ENCODE assay signal across 13 cellular contexts in the genomic region with DNA sequence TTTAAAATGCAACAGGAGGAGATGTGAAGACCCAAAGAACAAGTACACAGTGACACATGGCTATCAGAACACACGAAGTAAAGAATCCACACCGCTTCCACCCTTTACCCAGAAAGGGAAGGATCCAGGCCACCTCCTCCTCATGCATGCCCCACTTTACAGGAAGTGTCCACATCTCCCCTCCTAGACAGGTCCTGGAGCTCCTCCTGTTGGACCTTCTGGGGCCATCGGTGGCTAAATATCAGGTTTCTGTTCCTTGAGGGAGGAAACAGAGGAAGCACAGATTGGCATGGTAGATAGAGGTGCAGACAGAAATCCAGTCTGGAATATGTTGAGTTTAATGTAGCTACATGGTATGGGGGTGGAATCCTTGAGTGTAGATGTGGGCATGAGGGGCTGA. TPM values are rescaled to one million over a fixed set of nuclear protein-coding genes. Genes with fewer than 3 reads are reported as not detected.
A peak's percentile ranks its signal among the peaks of the same experiment; 100 is the strongest.
DNase-seq lines count a peak whose midpoint lies in the region; ATAC-seq and TF ChIP-seq lines count a peak whose summit lies in the region.
"Had no signal": no experiment of that assay in that cellular context is flagged by ENCODE, and none has a peak within 500 bp of the region (broad histone marks: within the 10 kb centered on the region; RNA-seq: fewer than 3 reads in every experiment).

No MANE protein-coding gene starts in this region.

- peaks cover 35% of the 10 kb centered on the region for H3K4me1 Mint-ChIP-seq in endodermal cell

- H3K27ac ChIP-seq in endodermal cell (ENCODE audit: low read depth, low read length) = no peak overlapping the region
- no peak overlapping the region for H3K27ac ChIP-seq in parathyroid adenoma
- no peak overlapping the region for H3K27ac ChIP-seq in smooth muscle cell (ENCODE audit: low read depth)
- H3K27ac ChIP-seq: BLaER1 treated with 17β-estradiol and CSF1 and Interleukin-3, amounts not matched to agents 10 nM and 100 nM; tibial artery had no signal

- TF ChIP-seq CTCF in endodermal cell (conservative IDR thresholded peaks at IDR 0.05) = peak; percentile 65
- TF ChIP-seq CTCF in parathyroid adenoma (IDR thresholded peaks at IDR 0.05) = peak; percentile 72
- no peak for TF ChIP-seq CTCF in smooth muscle cell (IDR thresholded peaks at IDR 0.05; ENCODE audit: borderline replicate concordance, insufficient read depth, poor library complexity, severe bottlenecking)

- no peak overlapping the region for H3K27ac Mint-ChIP-seq in endodermal cell
- H3K27ac Mint-ChIP-seq: activated T-helper 1 cell treated with anti-CD3 and anti-CD28 coated beads, Interleukin-12 subunit alpha, Interleukin-12 subunit beta, Interleukin-2, Interleukin-4 antibody, amounts not matched to agents 30 ng/mL and 10 ng/mL and 1 ng/mL, durations not matched to agents 14 hours and 24 hours and 36 hours had no signal

- H3K79me2 ChIP-seq in parathyroid adenoma (peaks cover 18% of the 10 kb centered on the region), smooth muscle cell (ENCODE audit: low read depth) (peaks cover 89% of the 10 kb centered on the region)

- peaks cover 95% of the 10 kb centered on the region for H4K20me1 ChIP-seq in smooth muscle cell (ENCODE audit: low read depth)

- H3K27me3 ChIP-seq in endodermal cell (ENCODE audit: control insufficient read depth, insufficient read depth, low read length, poor library complexity, severe bottlenecking) (no peaks in the 10 kb centered on the region), parathyroid adenoma (ENCODE audit: control insufficient read depth, insufficient read depth, low read length) (peaks cover 3% of the 10 kb centered on the region), smooth muscle cell (ENCODE audit: low read depth) (no peaks in the 10 kb centered on the region)
- H3K27me3 ChIP-seq: BLaER1 treated with 17β-estradiol and CSF1 and Interleukin-3, amounts not matched to agents 10 nM and 100 nM; tibial artery had no signal

- H3K4me2 ChIP-seq in parathyroid adenoma (ENCODE audit: low read length) = no peak overlapping the region
- H3K4me2 ChIP-seq in smooth muscle cell = no peak overlapping the region
- H3K4me2 ChIP-seq: BLaER1 treated with 17β-estradiol and CSF1 and Interleukin-3, amounts not matched to agents 10 nM and 100 nM had no signal

- no peak for ATAC-seq in GM18517 (IDR thresholded peaks at IDR 0.05; ENCODE audit: unreplicated experiment)

- no peaks in the 10 kb centered on the region for H3F3A ChIP-seq in smooth muscle cell (ENCODE audit: low read depth)

- H3K4me3 Mint-ChIP-seq in endodermal cell = no peak overlapping the region
- H3K4me3 Mint-ChIP-seq: activated T-helper 1 cell treated with anti-CD3 and anti-CD28 coated beads, Interleukin-12 subunit alpha, Interleukin-12 subunit beta, Interleukin-2, Interleukin-4 antibody, amounts not matched to agents 30 ng/mL and 10 ng/mL and 1 ng/mL, durations not matched to agents 14 hours and 24 hours and 36 hours had no signal

- H3K9me3 ChIP-seq in endodermal cell (ENCODE audit: control insufficient read depth, low read length) (no peaks in the 10 kb centered on the region), parathyroid adenoma (ENCODE audit: control insufficient read depth, low read length) (no peaks in the 10 kb centered on the region), smooth muscle cell (replicated peaks; ENCODE audit: low read depth) (no peaks in the 10 kb centered on the region)
- H3K9me3 ChIP-seq: BLaER1 treated with 17β-estradiol and CSF1 and Interleukin-3, amounts not matched to agents 10 nM and 100 nM; tibial artery had no signal

- H3K4me3 ChIP-seq in endodermal cell (ENCODE audit: low read length) = no peak overlapping the region
- no peak overlapping the region for H3K4me3 ChIP-seq in parathyroid adenoma (ENCODE audit: low read depth, low read length)
- H3K4me3 ChIP-seq in smooth muscle cell = no peak overlapping the region
- H3K4me3 ChIP-seq: BLaER1 treated with 17β-estradiol and CSF1 and Interleukin-3, amounts not matched to agents 10 nM and 100 nM; tibial artery had no signal

- peaks cover 5% of the 10 kb centered on the region for H3K4me1 ChIP-seq in endodermal cell (ENCODE audit: control insufficient read depth, insufficient read depth, low read length)
- H3K4me1 ChIP-seq in parathyroid adenoma = peaks cover 12% of the 10 kb centered on the region
- H3K4me1 ChIP-seq in smooth muscle cell (ENCODE audit: low read depth) = no peaks in the 10 kb centered on the region

- H3K9ac ChIP-seq in endodermal cell (ENCODE audit: extremely low read depth, low read length, poor library complexity, severe bottlenecking) (no peak overlapping the region), parathyroid adenoma (no peak overlapping the region), smooth muscle cell (ENCODE audit: low read depth) (no peak overlapping the region)
- H3K9ac ChIP-seq: BLaER1 treated with 17β-estradiol and CSF1 and Interleukin-3, amounts not matched to agents 10 nM and 100 nM had no signal

- H3K27me3 Mint-ChIP-seq in endodermal cell (ENCODE audit: insufficient read depth) = no peaks in the 10 kb centered on the region

- H3K36me3 Mint-ChIP-seq in endodermal cell (ENCODE audit: low read depth) = peaks cover 57% of the 10 kb centered on the region

- peak; percentile 14 for DNase-seq in NCI-H2196 (lab: John Stamatoyannopoulos, UW; ENCODE audit: unreplicated experiment)
- DNase-seq in NCI-H2196 treated with DMSO at 0.1 percent for 48 hours (lab: John Stamatoyannopoulos, UW; ENCODE audit: unreplicated experiment) = no peak
- peak; percentile 64 for DNase-seq in NCI-H82 (lab: John Stamatoyannopoulos, UW)
- DNase-seq in endodermal cell = no peak
- no peak for DNase-seq in COR-L47 (lab: John Stamatoyannopoulos, UW)
- DNase-seq in smooth muscle cell (lab: John Stamatoyannopoulos, UW; ENCODE audit: unreplicated experiment) = no peak
- DNase-seq: NCI-H1092, SW 1271, tibial artery had no signal

- H2AFZ ChIP-seq in parathyroid adenoma = no peak overlapping the region
- H2AFZ ChIP-seq in smooth muscle cell (ENCODE audit: low read depth) = no peak overlapping the region

- no peaks in the 10 kb centered on the region for H3K9me3 Mint-ChIP-seq in endodermal cell
- H3K9me3 Mint-ChIP-seq: activated T-helper 1 cell treated with anti-CD3 and anti-CD28 coated beads, Interleukin-12 subunit alpha, Interleukin-12 subunit beta, Interleukin-2, Interleukin-4 antibody, amounts not matched to agents 30 ng/mL and 10 ng/mL and 1 ng/mL, durations not matched to agents 14 hours and 24 hours and 36 hours had no signal

- WGBS in endodermal cell (ENCODE audit: insufficient coverage in 1 of 2, insufficient read length in 1 of 2), 2 experiments = 92 to 100% methylated on average over 1 to 3 of the region's 3 CpGs
- 84% methylated on average over 3 of the region's 3 CpGs for WGBS in smooth muscle cell (ENCODE audit: low lambda C conversion rate)

- H3K36me3 ChIP-seq in endodermal cell (ENCODE audit: control insufficient read depth, insufficient read depth, low read length) (peaks cover 59% of the 10 kb centered on the region), parathyroid adenoma (ENCODE audit: control insufficient read depth, insufficient read depth, low read length) (no peaks in the 10 kb centered on the region), smooth muscle cell (ENCODE audit: low read depth) (no peaks in the 10 kb centered on the region)
- H3K36me3 ChIP-seq: BLaER1 treated with 17β-estradiol and CSF1 and Interleukin-3, amounts not matched to agents 10 nM and 100 nM had no signal

RNA-seq across cellular contexts. Expression of a gene that starts 10.9 kb away (rescaled TPM):
- total RNA-seq in endodermal cell (100 to 1,000 TPM in 1 of 2 donors, 10 to 100 TPM in 1; 78.5 to 101 TPM), smooth muscle cell (12.2 and 13.9 TPM in 2 replicates)
- 48.7 TPM for polyA plus RNA-seq in endodermal cell (2013, experiment 1 of 2)
- polyA plus RNA-seq in endodermal cell (2013, experiment 2 of 2) = 43.3 TPM
- 10.7 and 15.0 TPM in 2 replicates for polyA plus RNA-seq in smooth muscle cell

RNA-seq across cellular contexts. Expression of a gene that starts 49.4 kb away (rescaled TPM):
- total RNA-seq in endodermal cell (10 to 100 TPM in 1 of 2 donors, 1 to 10 TPM in 1; 6.5 to 10.4 TPM), smooth muscle cell (4.6 and 6.5 TPM in 2 replicates)
- 5.9 TPM for polyA plus RNA-seq in endodermal cell (2013, experiment 1 of 2)
- 4.6 TPM for polyA plus RNA-seq in endodermal cell (2013, experiment 2 of 2)
- polyA plus RNA-seq in smooth muscle cell = 3.4 and 3.6 TPM in 2 replicates

Comparison
In these comparisons a context has a peak if more than half of its experiments do, and no peak if none do; other contexts are left out.
1. DNase-seq: peak in NCI-H2196 (single experiment) and NCI-H82 (single experiment); none in NCI-H2196 treated with DMSO at 0.1 percent for 48 hours (single experiment), endodermal cell (single experiment), COR-L47 (single experiment) and smooth muscle cell (single experiment).